ENCODE assay signal across 8 cellular contexts in genomic region chrX:48897157-48897620, GRCh38. TPM values are rescaled to one million over a fixed set of nuclear protein-coding genes. Genes with fewer than 3 reads are reported as not detected.
DNase-seq lines count a peak whose midpoint lies in the region; ATAC-seq and TF ChIP-seq lines count a peak whose summit lies in the region.

No MANE protein-coding gene starts in this region.

- TF ChIP-seq CTCF in AG04449 (IDR thresholded peaks at IDR 0.05; ENCODE audit: insufficient read depth, low read length, missing control alignments) (no peak), epithelial cell of esophagus (IDR thresholded peaks at IDR 0.05; ENCODE audit: insufficient read depth, low read depth, low read length, missing control alignments) (no peak)

- peaks cover 44% of the 10 kb centered on the region for H3K36me3 ChIP-seq in mesodermal cell (ENCODE audit: control insufficient read depth, insufficient read depth, low read length)

- H3K4me3 ChIP-seq in AG04449 (ENCODE audit: low read depth, low read length) (peak overlapping the region; percentile 77), epithelial cell of esophagus (ENCODE audit: low read length) (peak overlapping the region; percentile 68), mesodermal cell (ENCODE audit: extremely low read depth, insufficient read depth, low read length, poor library complexity, severe bottlenecking) (peak overlapping the region; percentile 58)

- H3K9me3 ChIP-seq in mesodermal cell (ENCODE audit: control insufficient read depth, low read length): no peaks in the 10 kb centered on the region

- POLR2A ChIA-PET in AG04449 (lab: Yijun Ruan, JAX): interaction anchor here (1.0 to 1.3 kb wide), 4 partner anchors 15 to 49 kb away, joined by 3 to 6 read pairs (median 4); partner anchors contain the start of gene SLC35A2

- H3K4me1 ChIP-seq in mesodermal cell (ENCODE audit: control insufficient read depth, insufficient read depth, low read length, poor library complexity, severe bottlenecking): no peaks in the 10 kb centered on the region

- DNase-seq in AG04449 (ENCODE audit: low read depth, low spot score): no peak
- DNase-seq in HT-29 (ENCODE audit: low spot score): peak; percentile 90
- DNase-seq in NCI-H82 (lab: John Stamatoyannopoulos, UW): peak; percentile 91
- DNase-seq in activated CD8-positive, alpha-beta memory T cell treated with anti-CD3 and anti-CD28 coated beads, Interleukin-2, amount 50 U/mL, for 4 hours: peak; percentile 50
- peak; percentile 76 for DNase-seq in epithelial cell of esophagus (ENCODE audit: low read depth)
- peak in 43 of 49 donors; percentile 2 to 83 (median 45) for DNase-seq in substantia nigra (lab: John Stamatoyannopoulos, UW)

- peak; percentile 11 for ATAC-seq in GM19023 (IDR thresholded peaks at IDR 0.05; ENCODE audit: unreplicated experiment)

- 0 to 1% methylated on average over 17 to 19 of the region's 38 CpGs for WGBS in mesodermal cell (ENCODE audit: insufficient coverage in 2 of 2), 2 experiments

- H3K27ac ChIP-seq in mesodermal cell (ENCODE audit: low read depth, low read length, severe bottlenecking) (peak overlapping the region; percentile 92), substantia nigra (ENCODE audit: low read depth, low read length, poor library complexity, severe bottlenecking) (peak overlapping the region; percentile 83)

- CTCF ChIA-PET in AG04449 (lab: Yijun Ruan, JAX): no interaction called here

RNA-seq across cellular contexts. Expression of gene TIMM17B, which starts 0.4 kb away (rescaled TPM):
- 127 and 148 TPM in 2 replicates for total RNA-seq in HT-29 (2014; rRNA removed; shearing (Covaris generic))
- polyA plus RNA-seq in mesodermal cell (2013, experiment 1 of 2): 69.0 TPM
- polyA plus RNA-seq in mesodermal cell (2013, experiment 2 of 2): 64.0 TPM

RNA-seq across cellular contexts. Expression of gene PQBP1, which starts 0.5 kb away (rescaled TPM):
- total RNA-seq in HT-29 (2014; rRNA removed; shearing (Covaris generic)): 86.3 and 97.5 TPM in 2 replicates
- polyA plus RNA-seq in mesodermal cell (2013, experiment 1 of 2): 55.0 TPM
- polyA plus RNA-seq in mesodermal cell (2013, experiment 2 of 2): 55.0 TPM

RNA-seq across cellular contexts. Expression of gene SLC35A2, which starts 14.3 kb away (rescaled TPM):
- total RNA-seq in HT-29 (2014; rRNA removed; shearing (Covaris generic)): 66.8 and 75.0 TPM in 2 replicates
- 22.6 TPM for polyA plus RNA-seq in mesodermal cell (2013, experiment 1 of 2)
- polyA plus RNA-seq in mesodermal cell (2013, experiment 2 of 2): 18.7 TPM

RNA-seq across cellular contexts. Expression of gene PIM2, which starts 21.6 kb away (rescaled TPM):
- 13.4 and 14.9 TPM in 2 replicates for total RNA-seq in HT-29 (2014; rRNA removed; shearing (Covaris generic))
- 6.9 TPM for polyA plus RNA-seq in mesodermal cell (2013, experiment 1 of 2)
- polyA plus RNA-seq in mesodermal cell (2013, experiment 2 of 2): 7.1 TPM
